Comparison of ENCODE assay signal across 8 cellular contexts in the genomic region with DNA sequence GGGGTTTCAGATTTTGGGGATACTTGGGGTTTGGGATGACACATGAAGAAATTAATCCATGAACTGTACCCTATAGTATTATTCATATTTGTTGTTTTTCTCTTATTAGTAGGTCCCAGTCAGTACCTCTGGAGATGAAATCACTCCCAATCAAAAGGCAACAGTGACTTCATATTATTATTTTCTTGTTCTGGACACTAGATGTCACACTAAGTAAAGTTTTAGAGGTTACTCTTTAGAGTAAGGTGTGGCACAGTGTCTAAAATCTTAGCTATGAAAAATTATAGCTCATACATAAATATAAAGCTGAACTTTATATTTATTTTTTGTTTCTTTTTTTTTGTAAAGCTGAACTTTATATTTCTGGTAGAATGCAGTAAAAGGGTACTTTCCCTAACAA. TPM values are rescaled to one million over a fixed set of nuclear protein-coding genes. Genes with fewer than 3 reads are reported as not detected.
DNase-seq lines count a peak whose midpoint lies in the region; ATAC-seq and TF ChIP-seq lines count a peak whose summit lies in the region.

No MANE protein-coding gene starts in this region.

- H3K36me3 ChIP-seq in adipocyte (ENCODE audit: control insufficient read depth, insufficient read depth, low read length, severe bottlenecking) = peaks cover 74% of the 10 kb centered on the region

- no peak overlapping the region for H3K4me3 Mint-ChIP-seq in activated CD8-positive, alpha-beta memory T cell treated with anti-CD3 and anti-CD28 coated beads, Interleukin-2, amount 10 ng/mL, durations not matched to agents 7 days and 5 days

- ATAC-seq in activated CD8-positive, alpha-beta memory T cell treated with anti-CD3 and anti-CD28 coated beads, Interleukin-2, amount 10 ng/mL, durations not matched to agents 7 days and 5 days = peak; percentile 78
- ATAC-seq in GM19328 (IDR thresholded peaks at IDR 0.05; ENCODE audit: unreplicated experiment) (no peak), HG03439 (IDR thresholded peaks at IDR 0.05; ENCODE audit: unreplicated experiment) (no peak), GM18861 (IDR thresholded peaks at IDR 0.05; ENCODE audit: unreplicated experiment) (no peak)

- CTCF ChIA-PET in activated CD8-positive, alpha-beta memory T cell treated with anti-CD3 and anti-CD28 coated beads, Interleukin-2, amount 10 ng/mL, durations not matched to agents 7 days and 5 days (lab: Charles Lee) = interaction anchor here (0.5 to 5.1 kb wide), 29 partner anchors 9 to 566 kb away, joined by 3 to 80 read pairs (median 4); a partner anchor contains a TSS

- H3K9me3 Mint-ChIP-seq in activated CD8-positive, alpha-beta memory T cell treated with anti-CD3 and anti-CD28 coated beads, Interleukin-2, amount 10 ng/mL, durations not matched to agents 7 days and 5 days (ENCODE audit: low read depth) = no peaks in the 10 kb centered on the region

- H3K9ac ChIP-seq in adipocyte (ENCODE audit: low read length) = no peak overlapping the region

- peak; percentile 20 for TF ChIP-seq CTCF in NB4 (IDR thresholded peaks at IDR 0.05; ENCODE audit: low read depth, low read length)

- no peaks in the 10 kb centered on the region for H3K27me3 ChIP-seq in adipocyte (replicated peaks; ENCODE audit: control insufficient read depth, insufficient read depth, low read length)

- H3K4me1 ChIP-seq in adipocyte (ENCODE audit: control insufficient read depth, insufficient read depth, low read length) = no peaks in the 10 kb centered on the region

- no peak overlapping the region for H3K27ac Mint-ChIP-seq in activated CD8-positive, alpha-beta memory T cell treated with anti-CD3 and anti-CD28 coated beads, Interleukin-2, amount 10 ng/mL, durations not matched to agents 7 days and 5 days

- peaks cover 7% of the 10 kb centered on the region for H3K4me1 Mint-ChIP-seq in activated CD8-positive, alpha-beta memory T cell treated with anti-CD3 and anti-CD28 coated beads, Interleukin-2, amount 10 ng/mL, durations not matched to agents 7 days and 5 days

- no peaks in the 10 kb centered on the region for H3K36me3 Mint-ChIP-seq in activated CD8-positive, alpha-beta memory T cell treated with anti-CD3 and anti-CD28 coated beads, Interleukin-2, amount 10 ng/mL, durations not matched to agents 7 days and 5 days

- H3K4me3 ChIP-seq in NB4 (ENCODE audit: low read depth, low read length) = no peak overlapping the region
- no peak overlapping the region for H3K4me3 ChIP-seq in adipocyte (ENCODE audit: low read length)

- no peak for DNase-seq in activated CD8-positive, alpha-beta memory T cell treated with anti-CD3 and anti-CD28 coated beads, Interleukin-2, amount 10 ng/mL, durations not matched to agents 7 days and 5 days
- DNase-seq in activated CD8-positive, alpha-beta memory T cell treated with anti-CD3 and anti-CD28 coated beads, Interleukin-2, amount 50 U/mL, for 4 hours = no peak
- DNase-seq in NB4 (ENCODE audit: low read depth) = peak; percentile 59
- peak; percentile 42 for DNase-seq in adipocyte (ENCODE audit: low read depth)
- peak; percentile 40 for DNase-seq in kidney tubule cell (ENCODE audit: low spot score)

- TF ChIP-seq POLR2A in NB4 (IDR thresholded peaks at IDR 0.05; ENCODE audit: extremely low read depth, insufficient read length) = no peak

- H3K27me3 Mint-ChIP-seq in activated CD8-positive, alpha-beta memory T cell treated with anti-CD3 and anti-CD28 coated beads, Interleukin-2, amount 10 ng/mL, durations not matched to agents 7 days and 5 days = peaks cover 11% of the 10 kb centered on the region

- no peaks in the 10 kb centered on the region for H3K9me3 ChIP-seq in adipocyte (ENCODE audit: control insufficient read depth, low read length)

RNA-seq across cellular contexts. Expression of a gene that starts 35.1 kb away (rescaled TPM):
- total RNA-seq in activated CD8-positive, alpha-beta memory T cell treated with anti-CD3 and anti-CD28 coated beads, Interleukin-2, amount 10 ng/mL, durations not matched to agents 7 days and 5 days = under 1 TPM in 1 of 2 experiments, not detected in 1; 0.40 TPM

RNA-seq across cellular contexts. Expression of a gene that starts 46.1 kb away (rescaled TPM):
- 1 to 10 TPM in 1 of 2 experiments, under 1 TPM in 1; 0.77 to 1.3 TPM for total RNA-seq in activated CD8-positive, alpha-beta memory T cell treated with anti-CD3 and anti-CD28 coated beads, Interleukin-2, amount 10 ng/mL, durations not matched to agents 7 days and 5 days

Comparison
In these comparisons a context has a peak if more than half of its experiments do, and no peak if none do; other contexts are left out.
1. DNase-seq: peak in NB4 (single experiment), adipocyte (single experiment) and kidney tubule cell (single experiment); none in activated CD8-positive, alpha-beta memory T cell treated with anti-CD3 and anti-CD28 coated beads, Interleukin-2, amount 10 ng/mL, durations not matched to agents 7 days and 5 days (single experiment) and activated CD8-positive, alpha-beta memory T cell treated with anti-CD3 and anti-CD28 coated beads, Interleukin-2, amount 50 U/mL, for 4 hours (single experiment).